Comparison of ENCODE assay signal across 19 cellular contexts in the genomic region with DNA sequence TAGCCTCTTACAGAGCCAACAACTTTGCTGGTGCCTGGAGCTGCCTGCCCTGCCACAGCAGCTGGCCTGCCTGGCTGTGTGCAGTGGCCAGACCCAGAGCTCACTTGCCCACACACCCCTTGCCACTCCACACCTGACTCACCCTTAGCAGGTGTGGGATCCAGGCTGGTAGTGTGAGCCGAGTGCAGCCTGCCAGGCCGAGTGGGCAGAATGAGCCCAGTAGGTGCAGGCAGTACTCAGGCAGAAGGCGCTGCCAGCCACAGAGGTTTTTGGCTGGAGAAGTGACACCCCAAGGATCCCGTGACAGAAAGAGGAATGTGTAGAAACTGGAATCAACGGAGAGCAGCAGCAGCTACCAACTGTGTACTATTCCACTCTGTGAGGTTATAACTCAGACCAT.
"Had no signal": no experiment of that assay in that cellular context is flagged by ENCODE, and none has a peak within 500 bp of the region (broad histone marks: within the 10 kb centered on the region; RNA-seq: fewer than 3 reads in every experiment).

No MANE protein-coding gene starts in this region.

- H3K27ac ChIP-seq: upper lobe of left lung had no signal

- ATAC-seq: activated CD4-positive, alpha-beta T cell treated with anti-CD3 and anti-CD28 coated beads for 36 hours; activated T-cell treated with anti-CD3 and anti-CD28 coated beads, Interleukin-2, amount 50 U/mL, for 72 hours; stimulated activated naive CD8-positive, alpha-beta T cell treated with anti-CD3 and anti-CD28 coated beads, Interleukin-15, Interleukin-2, amounts not matched to agents 100 U/mL and 50 U/mL, for 24 hours; WTC11 had no signal

- H3K36me3 ChIP-seq: upper lobe of left lung had no signal

- H3K9me3 ChIP-seq: upper lobe of left lung had no signal

- DNase-seq: activated CD4-positive, alpha-beta T cell treated with anti-CD3 and anti-CD28 coated beads for 36 hours; activated CD4-positive, alpha-beta T cell treated with anti-CD3 and anti-CD28 coated beads, Interleukin-2, amount 50 U/mL, for 48 hours; activated effector memory CD4-positive, alpha-beta T cell treated with Interleukin-2 at 50 U/mL for 16 hours; activated naive CD4-positive, alpha-beta T cell treated with anti-CD3 and anti-CD28 coated beads for 36 hours; activated naive CD8-positive, alpha-beta T cell treated with anti-CD3 and anti-CD28 coated beads, Interleukin-2, amount 10 ng/mL, durations not matched to agents 7 days and 5 days; activated T-cell treated with anti-CD3 and anti-CD28 coated beads, Interleukin-2, amount 50 U/mL, for 72 hours; amniotic stem cell; effector CD8-positive, alpha-beta T cell; erythroblast; foreskin fibroblast; glutamatergic neuron; hippocampal formation; nephron progenitor cell; retina; stimulated activated CD4-positive, alpha-beta T cell treated with anti-CD3 and anti-CD28 coated beads, Interleukin-4, amount 100 ng/mL, for 24 hours; stimulated activated naive CD8-positive, alpha-beta T cell treated with anti-CD3 and anti-CD28 coated beads, Interleukin-15, Interleukin-2, amounts not matched to agents 100 U/mL and 50 U/mL, for 24 hours; T1000 had no signal

- H3K27me3 ChIP-seq: upper lobe of left lung had no signal

- H3K4me3 ChIP-seq: upper lobe of left lung had no signal

- H3K4me1 ChIP-seq: upper lobe of left lung had no signal
